29 cellular contexts compared by ENCODE assay signal in genomic region chr6:113160716-113161115, GRCh38.
"Had no signal": no experiment of that assay in that cellular context is flagged by ENCODE, and none has a peak within 500 bp of the region (broad histone marks: within the 10 kb centered on the region; RNA-seq: fewer than 3 reads in every experiment).

No MANE protein-coding gene starts in this region.

- H3K27me3 ChIP-seq: heart right ventricle, neutrophil, pancreas, right atrium auricular region, tibial nerve had no signal

- H3K4me3 Mint-ChIP-seq: activated CD4-positive, alpha-beta T cell treated with anti-CD3 and anti-CD28 coated beads, Interleukin-2, amount 10 ng/mL, durations not matched to agents 7 days and 5 days; activated CD8-positive, alpha-beta memory T cell treated with anti-CD3 and anti-CD28 coated beads, Interleukin-2, amount 10 ng/mL, durations not matched to agents 7 days and 5 days; activated CD8-positive, alpha-beta T cell treated with anti-CD3 and anti-CD28 coated beads for 36 hours; activated naive CD8-positive, alpha-beta T cell treated with anti-CD3 and anti-CD28 coated beads, Interleukin-2, amount 50 U/mL, for 24 hours; brain; naive thymus-derived CD8-positive, alpha-beta T cell; stimulated activated effector memory CD8-positive, alpha-beta T cell treated with anti-CD3 and anti-CD28 coated beads, Interleukin-12 subunit alpha, Interleukin-12 subunit beta, amount 100 ng/mL, for 72 hours; stimulated activated naive CD8-positive, alpha-beta T cell treated with anti-CD3 and anti-CD28 coated beads, Interleukin-15, amount 100 ng/mL, for 72 hours; T-helper 17 cell had no signal

- H3K36me3 ChIP-seq: heart right ventricle, neutrophil, pancreas, right atrium auricular region, tibial nerve had no signal

- H3K27me3 Mint-ChIP-seq: activated CD4-positive, alpha-beta T cell treated with anti-CD3 and anti-CD28 coated beads, Interleukin-2, amount 10 ng/mL, durations not matched to agents 7 days and 5 days; activated CD8-positive, alpha-beta memory T cell treated with anti-CD3 and anti-CD28 coated beads, Interleukin-2, amount 10 ng/mL, durations not matched to agents 7 days and 5 days; activated CD8-positive, alpha-beta T cell treated with anti-CD3 and anti-CD28 coated beads for 36 hours; activated naive CD8-positive, alpha-beta T cell treated with anti-CD3 and anti-CD28 coated beads, Interleukin-2, amount 50 U/mL, for 24 hours; stimulated activated naive CD8-positive, alpha-beta T cell treated with anti-CD3 and anti-CD28 coated beads, Interleukin-15, amount 100 ng/mL, for 72 hours; T-helper 17 cell had no signal

- H3K4me1 ChIP-seq: heart right ventricle, psoas muscle, right atrium auricular region had no signal

- H3K27ac ChIP-seq: neutrophil, pancreas, psoas muscle, right atrium auricular region had no signal

- H3K4me3 ChIP-seq: heart right ventricle, pancreas, psoas muscle, right atrium auricular region, tibial nerve had no signal

- ATAC-seq: activated CD4-positive, CD25-positive, alpha-beta regulatory T cell treated with anti-CD3 and anti-CD28 coated beads, Interleukin-2, amount 50 U/mL, for 24 hours; activated CD8-positive, alpha-beta memory T cell treated with anti-CD3 and anti-CD28 coated beads, Interleukin-2, amount 10 ng/mL, durations not matched to agents 7 days and 5 days; activated CD8-positive, alpha-beta T cell treated with anti-CD3 and anti-CD28 coated beads for 36 hours; activated naive CD8-positive, alpha-beta T cell treated with anti-CD3 and anti-CD28 coated beads, Interleukin-2, amount 50 U/mL, for 24 hours; esophagus mucosa; left colon; naive thymus-derived CD8-positive, alpha-beta T cell; pancreas; psoas muscle; stimulated activated effector memory CD8-positive, alpha-beta T cell treated with anti-CD3 and anti-CD28 coated beads, Interleukin-12 subunit alpha, Interleukin-12 subunit beta, amount 100 ng/mL, for 72 hours; stimulated activated naive CD8-positive, alpha-beta T cell treated with anti-CD3 and anti-CD28 coated beads, Interleukin-15, amount 100 ng/mL, for 72 hours; T-helper 17 cell had no signal

- H3K9me3 ChIP-seq: heart right ventricle, neutrophil, pancreas, psoas muscle, right atrium auricular region, tibial nerve had no signal

- H3K9me3 Mint-ChIP-seq: activated CD4-positive, alpha-beta T cell treated with anti-CD3 and anti-CD28 coated beads, Interleukin-2, amount 10 ng/mL, durations not matched to agents 7 days and 5 days had no signal

- H3K36me3 Mint-ChIP-seq: activated CD8-positive, alpha-beta memory T cell treated with anti-CD3 and anti-CD28 coated beads, Interleukin-2, amount 10 ng/mL, durations not matched to agents 7 days and 5 days; brain; naive thymus-derived CD8-positive, alpha-beta T cell; stimulated activated effector memory CD8-positive, alpha-beta T cell treated with anti-CD3 and anti-CD28 coated beads, Interleukin-12 subunit alpha, Interleukin-12 subunit beta, amount 100 ng/mL, for 72 hours had no signal

- H3K27ac Mint-ChIP-seq: activated CD4-positive, alpha-beta T cell treated with anti-CD3 and anti-CD28 coated beads, Interleukin-2, amount 10 ng/mL, durations not matched to agents 7 days and 5 days; activated CD8-positive, alpha-beta memory T cell treated with anti-CD3 and anti-CD28 coated beads, Interleukin-2, amount 10 ng/mL, durations not matched to agents 7 days and 5 days; activated CD8-positive, alpha-beta T cell treated with anti-CD3 and anti-CD28 coated beads for 36 hours; activated naive CD8-positive, alpha-beta T cell treated with anti-CD3 and anti-CD28 coated beads, Interleukin-2, amount 50 U/mL, for 24 hours; brain; naive thymus-derived CD8-positive, alpha-beta T cell; stimulated activated effector memory CD8-positive, alpha-beta T cell treated with anti-CD3 and anti-CD28 coated beads, Interleukin-12 subunit alpha, Interleukin-12 subunit beta, amount 100 ng/mL, for 72 hours; stimulated activated naive CD8-positive, alpha-beta T cell treated with anti-CD3 and anti-CD28 coated beads, Interleukin-15, amount 100 ng/mL, for 72 hours; T-helper 17 cell had no signal

- H3K4me1 Mint-ChIP-seq: activated CD4-positive, alpha-beta T cell treated with anti-CD3 and anti-CD28 coated beads, Interleukin-2, amount 10 ng/mL, durations not matched to agents 7 days and 5 days; activated CD8-positive, alpha-beta memory T cell treated with anti-CD3 and anti-CD28 coated beads, Interleukin-2, amount 10 ng/mL, durations not matched to agents 7 days and 5 days; activated naive CD8-positive, alpha-beta T cell treated with anti-CD3 and anti-CD28 coated beads, Interleukin-2, amount 50 U/mL, for 24 hours; naive thymus-derived CD8-positive, alpha-beta T cell; stimulated activated effector memory CD8-positive, alpha-beta T cell treated with anti-CD3 and anti-CD28 coated beads, Interleukin-12 subunit alpha, Interleukin-12 subunit beta, amount 100 ng/mL, for 72 hours; stimulated activated naive CD8-positive, alpha-beta T cell treated with anti-CD3 and anti-CD28 coated beads, Interleukin-15, amount 100 ng/mL, for 72 hours; T-helper 17 cell had no signal

- DNase-seq: activated CD4-positive, alpha-beta T cell treated with anti-CD3 and anti-CD28 coated beads, Interleukin-2, amount 10 ng/mL, durations not matched to agents 7 days and 5 days; activated CD8-positive, alpha-beta memory T cell treated with anti-CD3 and anti-CD28 coated beads, Interleukin-2, amount 10 ng/mL, durations not matched to agents 7 days and 5 days; activated CD8-positive, alpha-beta T cell treated with anti-CD3 and anti-CD28 coated beads for 36 hours; activated gamma-delta T cell; activated naive CD4-positive, alpha-beta T cell treated with anti-CD3 and anti-CD28 coated beads, Interleukin-2, amount 50 U/mL, for 16 hours; activated naive CD8-positive, alpha-beta T cell treated with anti-CD3 and anti-CD28 coated beads, Interleukin-2, amount 50 U/mL, for 24 hours; activated T-cell treated with anti-CD3 and anti-CD28 coated beads for 4 hours; aorta; caudate nucleus; dermis blood vessel endothelial cell; effector memory CD4-positive, alpha-beta T cell; foreskin fibroblast; heart right ventricle; left colon; mesendoderm; naive thymus-derived CD8-positive, alpha-beta T cell; pancreas; psoas muscle; stimulated activated CD4-positive, alpha-beta T cell treated with anti-CD3 and anti-CD28 coated beads, Interleukin-2, amount 100 ng/mL, for 24 hours; stimulated activated naive CD8-positive, alpha-beta T cell treated with anti-CD3 and anti-CD28 coated beads, Interleukin-15, amount 100 ng/mL, for 72 hours; SW 1271; T-helper 17 cell had no signal
